Comparison of ENCODE assay signal across 19 cellular contexts in the genomic region with DNA sequence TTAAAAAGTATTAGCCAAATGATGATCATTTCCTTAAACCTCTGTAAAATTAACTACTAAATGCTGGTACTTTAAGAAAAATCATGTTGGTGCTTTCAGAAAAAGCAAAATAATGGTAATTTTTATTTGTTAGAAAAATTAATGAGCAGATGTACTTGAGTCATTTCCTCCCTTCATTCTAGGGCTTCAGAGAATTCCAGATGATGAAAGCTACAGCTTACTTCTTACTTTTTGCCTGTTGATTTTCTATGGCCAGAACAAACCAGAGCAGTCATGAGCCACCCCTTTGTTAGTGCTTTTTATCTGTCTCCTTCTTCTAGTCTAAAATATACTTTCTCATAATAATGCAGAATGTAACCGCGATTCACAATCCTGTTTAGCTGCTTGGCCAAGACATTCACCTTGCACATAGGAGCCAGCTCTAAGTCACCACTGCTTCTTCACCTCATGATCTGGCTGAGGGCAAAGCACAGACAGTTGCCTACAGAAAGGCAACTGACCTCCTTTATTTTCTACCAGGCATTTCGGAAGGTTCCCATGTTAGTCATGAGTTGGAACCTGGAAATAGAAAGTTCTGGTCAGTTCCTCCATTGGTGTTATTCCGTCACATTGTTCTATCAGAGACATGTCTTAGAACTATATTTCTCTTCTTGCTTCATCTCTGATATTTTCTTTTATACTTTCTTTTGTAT. TPM values are rescaled to one million over a fixed set of nuclear protein-coding genes. Genes with fewer than 3 reads are reported as not detected.
"Had no signal": no experiment of that assay in that cellular context is flagged by ENCODE, and none has a peak within 500 bp of the region (broad histone marks: within the 10 kb centered on the region; RNA-seq: fewer than 3 reads in every experiment).

No MANE protein-coding gene starts in this region.

- H3K27ac ChIP-seq: brain microvascular endothelial cell, epithelial cell of prostate, hepatocyte, left lung, neutrophil, suprapubic skin had no signal

- H3K27me3 ChIP-seq: brain microvascular endothelial cell, hepatocyte, left lung, neutrophil, suprapubic skin had no signal

- ATAC-seq: effector memory CD8-positive, alpha-beta T cell; left lung; naive thymus-derived CD8-positive, alpha-beta T cell; stimulated activated naive CD8-positive, alpha-beta T cell treated with anti-CD3 and anti-CD28 coated beads, Interleukin-15, Interleukin-2, amounts not matched to agents 100 U/mL and 50 U/mL, for 24 hours had no signal

- H3K36me3 ChIP-seq: brain microvascular endothelial cell, left lung, neutrophil, suprapubic skin had no signal

- H3K4me3 ChIP-seq: hepatocyte, left lung, suprapubic skin had no signal

- DNase-seq: activated CD4-positive, alpha-beta T cell treated with anti-CD3 and anti-CD28 coated beads, Interleukin-2, amount 10 ng/mL, durations not matched to agents 7 days and 5 days; activated naive CD4-positive, alpha-beta T cell; activated naive CD8-positive, alpha-beta T cell treated with anti-CD3 and anti-CD28 coated beads, Interleukin-2, amount 10 ng/mL, durations not matched to agents 7 days and 5 days; anterior cingulate cortex; brain microvascular endothelial cell; effector memory CD8-positive, alpha-beta T cell; kidney; left lung; mammary epithelial cell; naive thymus-derived CD8-positive, alpha-beta T cell; small intestine; stimulated activated naive CD8-positive, alpha-beta T cell treated with anti-CD3 and anti-CD28 coated beads, Interleukin-15, Interleukin-2, amounts not matched to agents 100 U/mL and 50 U/mL, for 24 hours; trophoblast cell had no signal

- H2AFZ ChIP-seq: hepatocyte had no signal

- H3K4me1 ChIP-seq: left lung, suprapubic skin had no signal

- H3K4me2 ChIP-seq: hepatocyte had no signal

- H3K9me3 ChIP-seq: left lung, neutrophil, suprapubic skin had no signal

- H3K79me2 ChIP-seq: hepatocyte had no signal

RNA-seq across cellular contexts. Expression of a gene that starts 43.5 kb away (rescaled TPM):
- total RNA-seq: activated CD4-positive, alpha-beta T cell treated with anti-CD3 and anti-CD28 coated beads, Interleukin-2, amount 10 ng/mL, durations not matched to agents 7 days and 5 days; activated naive CD8-positive, alpha-beta T cell treated with anti-CD3 and anti-CD28 coated beads, Interleukin-2, amount 10 ng/mL, durations not matched to agents 7 days and 5 days; glomerular endothelial cell; left lung; mammary epithelial cell; mononuclear cell; naive thymus-derived CD8-positive, alpha-beta T cell; suprapubic skin had no signal
- polyA plus RNA-seq: mammary epithelial cell; naive thymus-derived CD8-positive, alpha-beta T cell had no signal
